In the genomic region with DNA sequence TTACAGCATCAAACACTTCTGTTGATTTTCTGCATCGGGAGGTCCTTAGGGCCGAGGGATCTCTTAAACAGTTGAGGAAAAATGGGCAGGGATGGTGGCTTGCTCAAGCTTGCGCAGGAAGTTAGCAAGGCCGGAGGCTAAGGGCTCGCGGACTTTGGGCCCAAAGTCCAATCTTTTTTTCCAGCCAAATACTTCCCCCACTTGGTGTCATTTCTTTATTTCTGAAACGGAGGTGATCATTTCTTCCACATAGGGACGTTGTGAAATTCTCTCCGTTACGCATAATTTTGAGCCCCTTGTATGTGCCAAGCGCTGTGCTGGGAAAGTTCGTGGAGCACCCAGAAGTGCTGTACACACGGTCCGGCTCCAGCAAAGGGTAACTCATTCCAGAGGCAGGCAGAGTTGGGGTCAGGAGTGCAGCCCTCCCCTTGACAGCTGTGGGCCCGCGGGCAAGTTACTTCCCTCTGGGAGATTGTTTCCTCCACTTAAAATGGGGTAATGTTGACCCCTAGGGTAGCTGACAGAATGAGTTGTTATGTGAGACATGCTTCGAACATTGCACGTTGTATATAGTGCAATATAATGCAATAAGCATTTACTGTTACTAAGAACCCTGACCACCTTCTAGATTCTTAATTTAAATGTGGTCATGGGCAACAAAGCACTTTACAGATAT, we compare ENCODE assay signal across 8 cellular contexts. TPM values are rescaled to one million over a fixed set of nuclear protein-coding genes. Genes with fewer than 3 reads are reported as not detected.
DNase-seq lines count a peak whose midpoint lies in the region; ATAC-seq and TF ChIP-seq lines count a peak whose summit lies in the region.

No MANE protein-coding gene starts in this region.

- H2BK12ac ChIP-seq in H9 (ENCODE audit: insufficient read length, low read depth, low read length): no peak overlapping the region

- TF ChIP-seq POLR2A in sigmoid colon (IDR thresholded peaks at IDR 0.05): no peak

- WGBS in H9 (ENCODE audit: extremely low coverage, insufficient read length, low lambda C conversion rate): no CpG with 5 or more reads among the region's 18 CpGs
- 2 to 7% methylated on average over 18 of the region's 18 CpGs for WGBS in sigmoid colon, 2 donors

- H4K5ac ChIP-seq in H9 (ENCODE audit: insufficient read length, low read depth, low read length): no peak overlapping the region

- H3K4me1 ChIP-seq in H9 (ENCODE audit: insufficient read depth, low read length) (no peaks in the 10 kb centered on the region; the same call in 1 of the 2 replicates), RWPE2 (ENCODE audit: insufficient read depth, poor library complexity, severe bottlenecking) (no peaks in the 10 kb centered on the region), sigmoid colon (peaks cover 0 to 42% (median 29%) of the 10 kb centered on the region in 4 donors)

- no peak overlapping the region for H3K56ac ChIP-seq in H9 (ENCODE audit: insufficient read length, low read depth, low read length)

- TF ChIP-seq CTCF in H9 (conservative IDR thresholded peaks at IDR 0.05) (no peak), RWPE2 (IDR thresholded peaks at IDR 0.05; ENCODE audit: poor library complexity, severe bottlenecking) (no peak), fibroblast of mammary gland (conservative IDR thresholded peaks at IDR 0.05; ENCODE audit: control insufficient read depth, insufficient read depth, low read depth, low read length) (no peak), sigmoid colon (IDR thresholded peaks at IDR 0.05) (no peak)

- peaks cover 10 to 14% of the 10 kb centered on the region in 2 experiments for H3K4me1 Mint-ChIP-seq in H9

- intact Hi-C loops in sigmoid colon (cut with DNase I): loop anchor here (2.0 kb wide), 1 partner anchor 16 kb away; no protein-coding TSS in a partner anchor

- no peak overlapping the region for H2AFZ ChIP-seq in H9 (ENCODE audit: low read length)

- no peak overlapping the region for H3K27ac ChIP-seq in H9 (ENCODE audit: insufficient read length, low read depth, low read length)
- H3K27ac ChIP-seq in RWPE2 (ENCODE audit: poor library complexity, severe bottlenecking): peak overlapping the region; percentile 30
- peak overlapping the region; percentile 74 to 95 (median 84) for H3K27ac ChIP-seq in sigmoid colon

- H3K23ac ChIP-seq in H9 (ENCODE audit: insufficient read length, low read depth, low read length): no peak overlapping the region

- TF ChIP-seq EP300 in sigmoid colon (IDR thresholded peaks at IDR 0.05): no peak

- peaks cover 8% of the 10 kb centered on the region for H4K20me1 ChIP-seq in H9 (ENCODE audit: control insufficient read depth, insufficient read depth, insufficient read length)

- H3K9me3 Mint-ChIP-seq in H9: no peaks in the 10 kb centered on the region

- H3K9ac ChIP-seq in H9 (ENCODE audit: extremely low read depth, insufficient read length, low read length): peak overlapping the region; percentile 12

- peaks cover 88% of the 10 kb centered on the region for H3K27me3 Mint-ChIP-seq in H9 (ENCODE audit: low read depth)

- H3K27me3 ChIP-seq in H9 (ENCODE audit: insufficient read depth, low read length): peaks cover 15% of the 10 kb centered on the region
- no peaks in the 10 kb centered on the region for H3K27me3 ChIP-seq in RWPE2 (ENCODE audit: insufficient read depth, poor library complexity, severe bottlenecking)
- no peaks in the 10 kb centered on the region for H3K27me3 ChIP-seq in sigmoid colon

- H3K9me3 ChIP-seq in H9 (ENCODE audit: control insufficient read depth, low read depth, low read length): no peaks in the 10 kb centered on the region
- no peaks in the 10 kb centered on the region for H3K9me3 ChIP-seq in RWPE2 (ENCODE audit: severe bottlenecking)
- H3K9me3 ChIP-seq in sigmoid colon: no peaks in the 10 kb centered on the region

- H3K36me3 ChIP-seq in RWPE2 (ENCODE audit: low read depth): peaks cover 46% of the 10 kb centered on the region
- H3K36me3 ChIP-seq in sigmoid colon: peaks cover 14 to 41% (median 25%) of the 10 kb centered on the region in 4 donors

- peaks cover 8% of the 10 kb centered on the region for H3K23me2 ChIP-seq in H9 (ENCODE audit: insufficient read length, low read depth, low read length, poor library complexity, severe bottlenecking)

- no peak overlapping the region for H2BK5ac ChIP-seq in H9 (ENCODE audit: insufficient read length, low read length)

- peak overlapping the region; percentile 64 for H3K4me3 ChIP-seq in RWPE2 (ENCODE audit: severe bottlenecking)
- peak overlapping the region; percentile 81 for H3K4me3 ChIP-seq in fibroblast of mammary gland (ENCODE audit: control insufficient read depth, low read depth, low read length)
- H3K4me3 ChIP-seq in sigmoid colon: peak overlapping the region; percentile 95 to 100 (median 100)

- no peaks in the 10 kb centered on the region for H3K79me2 ChIP-seq in H9 (ENCODE audit: insufficient read depth, low read length)

- no peak overlapping the region for H3T11ph ChIP-seq in H9 (ENCODE audit: low read length)

- no peaks in the 10 kb centered on the region for H3K79me1 ChIP-seq in H9 (ENCODE audit: insufficient read depth, low read depth, low read length, poor library complexity, severe bottlenecking)

- H3K27ac Mint-ChIP-seq in H9: no peak overlapping the region

- no peak overlapping the region for H3K18ac ChIP-seq in H9 (ENCODE audit: insufficient read length, low read depth, low read length)

- H2BK120ac ChIP-seq in H9 (ENCODE audit: low read depth, low read length, poor library complexity, severe bottlenecking): no peak overlapping the region

- no peak for ATAC-seq in RWPE2 (ENCODE audit: low read depth)
- no peak for ATAC-seq in HG03095 (IDR thresholded peaks at IDR 0.05; ENCODE audit: unreplicated experiment)
- no peak for ATAC-seq in GM21723 (IDR thresholded peaks at IDR 0.05; ENCODE audit: unreplicated experiment)

- peak overlapping the region; percentile 68 for H3K4me2 ChIP-seq in H9 (ENCODE audit: insufficient read depth, insufficient read length, low read length)

- DNase-seq in H9: no peak
- no peak for DNase-seq in RWPE2 (ENCODE audit: low spot score)
- peak; percentile 34 for DNase-seq in fibroblast of mammary gland (ENCODE audit: low read depth)
- DNase-seq in sigmoid colon: no peak
- no peak for DNase-seq in DMS79 (lab: John Stamatoyannopoulos, UW)
- DNase-seq in ureter (ENCODE audit: low spot score): no peak

- peaks cover 33 to 45% (median 35%) of the 10 kb centered on the region in 3 experiments; a peak in 6 of 7 replicates for H3K36me3 Mint-ChIP-seq in H9 (ENCODE audit: insufficient read depth in 1 of 3, low read depth in 3 of 3)

- no peak overlapping the region for H4K8ac ChIP-seq in H9 (replicated peaks; ENCODE audit: insufficient read length, low read depth, low read length)

- H4K91ac ChIP-seq in H9 (ENCODE audit: insufficient read length, low read depth, low read length): no peak overlapping the region

- no peak overlapping the region for H2BK15ac ChIP-seq in H9 (ENCODE audit: low read depth, low read length)

- no peak overlapping the region for H3K14ac ChIP-seq in H9 (ENCODE audit: insufficient read depth, low read length)

- peak overlapping the region; percentile 87 to 98 for H3K4me3 Mint-ChIP-seq in H9

- no peak overlapping the region for H3K4ac ChIP-seq in H9 (ENCODE audit: low read depth, low read length)

- no peak overlapping the region for H2AK5ac ChIP-seq in H9 (ENCODE audit: insufficient read length, low read length)

- no peak overlapping the region for H2BK20ac ChIP-seq in H9 (ENCODE audit: low read depth, low read length, poor library complexity, severe bottlenecking)

RNA-seq across cellular contexts. Expression of a gene that starts 0.8 kb away (rescaled TPM):
- 32.6 and 34.7 TPM in 2 replicates for total RNA-seq in H9 (2021)
- total RNA-seq in sigmoid colon: 10 to 100 TPM; 11.8 to 19.7 (median 14.2) TPM
- 10 to 100 TPM in 2 of 3 donors, 1 to 10 TPM in 1; 9.0 to 25.4 (median 11.6) TPM for polyA plus RNA-seq in sigmoid colon
- 30.1 TPM for total RNA-seq in ureter

RNA-seq across cellular contexts. Expression of a gene that starts 17.4 kb away (rescaled TPM):
- total RNA-seq in H9 (2021) (455 TPM in 2 replicates), sigmoid colon (100 to 1,000 TPM; 483 to 651 (median 631) TPM), ureter (381 TPM)
- 100 to 1,000 TPM; 423 to 446 (median 444) TPM for polyA plus RNA-seq in sigmoid colon

RNA-seq across cellular contexts. Expression of a gene that starts 29.6 kb away (rescaled TPM):
- total RNA-seq in H9 (2021) (65.0 and 72.2 TPM in 2 replicates), sigmoid colon (100 to 1,000 TPM; 148 to 217 (median 189) TPM), ureter (43.2 TPM)
- 100 to 1,000 TPM; 176 to 180 (median 180) TPM for polyA plus RNA-seq in sigmoid colon

RNA-seq across cellular contexts. Expression of a gene that starts 46.1 kb away (rescaled TPM):
- total RNA-seq in H9 (2021) (4.7 and 5.0 TPM in 2 replicates), sigmoid colon (1 to 10 TPM in 3 of 4 donors, under 1 TPM in 1; 0.99 to 1.4 (median 1.2) TPM), ureter (12.9 TPM)
- 1 to 10 TPM in 1 of 3 donors, under 1 TPM in 2; 0.60 to 8.1 (median 0.92) TPM for polyA plus RNA-seq in sigmoid colon
